Comparison of ENCODE assay signal across 1 cellular context in the genomic region with DNA sequence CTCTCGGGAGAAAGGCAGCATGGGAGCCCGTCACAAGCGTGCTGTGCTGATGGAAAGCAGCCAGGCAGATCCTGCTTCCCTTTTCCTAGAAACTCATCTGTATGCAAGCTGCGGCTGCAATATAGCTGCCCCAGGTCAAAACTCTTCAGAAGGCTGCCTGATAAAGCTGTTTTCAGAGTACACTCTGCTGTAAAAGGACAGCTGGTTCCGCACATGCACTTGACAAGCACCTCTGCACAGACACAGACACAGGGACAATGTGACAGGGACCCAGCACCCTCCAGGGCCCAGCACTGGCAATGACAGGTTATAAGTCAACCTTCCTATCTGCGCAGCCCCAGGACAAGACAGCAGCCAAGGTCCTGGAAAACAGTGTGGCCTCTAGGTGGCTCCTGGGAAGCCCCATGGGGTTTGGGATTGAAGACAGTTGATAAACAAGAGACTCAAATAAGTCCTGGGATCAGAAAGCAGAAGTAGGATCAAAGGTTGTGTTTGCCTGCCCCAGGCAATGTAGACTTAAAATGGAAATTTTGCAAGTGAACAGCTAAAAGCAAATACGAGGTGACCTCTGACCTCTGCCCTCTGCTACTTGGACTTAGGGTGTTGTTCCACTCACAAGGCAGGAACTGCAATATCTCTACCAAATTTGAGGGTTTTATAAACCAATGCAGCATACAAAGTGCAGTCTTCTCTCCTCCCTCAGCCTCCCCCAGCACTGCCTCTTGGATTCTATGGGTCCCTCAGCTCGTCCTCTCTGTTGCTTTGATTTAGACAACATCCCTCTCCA.
TF ChIP-seq lines count a peak whose summit lies in the region.

No MANE protein-coding gene starts in this region.

TF ChIP-seq in HepG2, 621 proteins besides CTCF, POLR2A, EP300 and RAD21 (continued from another document and continues in another):
- TF ChIP-seq, protein P1, sequence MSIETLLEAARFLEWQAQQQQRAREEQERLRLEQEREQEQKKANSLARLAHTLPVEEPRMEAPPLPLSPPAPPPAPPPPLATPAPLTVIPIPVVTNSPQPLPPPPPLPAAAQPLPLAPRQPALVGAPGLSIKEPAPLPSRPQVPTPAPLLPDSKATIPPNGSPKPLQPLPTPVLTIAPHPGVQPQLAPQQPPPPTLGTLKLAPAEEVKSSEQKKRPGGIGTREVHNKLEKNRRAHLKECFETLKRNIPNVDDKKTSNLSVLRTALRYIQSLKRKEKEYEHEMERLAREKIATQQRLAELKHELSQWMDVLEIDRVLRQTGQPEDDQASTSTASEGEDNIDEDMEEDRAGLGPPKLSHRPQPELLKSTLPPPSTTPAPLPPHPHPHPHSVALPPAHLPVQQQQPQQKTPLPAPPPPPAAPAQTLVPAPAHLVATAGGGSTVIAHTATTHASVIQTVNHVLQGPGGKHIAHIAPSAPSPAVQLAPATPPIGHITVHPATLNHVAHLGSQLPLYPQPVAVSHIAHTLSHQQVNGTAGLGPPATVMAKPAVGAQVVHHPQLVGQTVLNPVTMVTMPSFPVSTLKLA (IDR thresholded peaks at IDR 0.05), result peak; percentile 61
- no peak; the same call in 1 of the 2 replicates for TF ChIP-seq PAX8 (CRISPR knock-in tag; IDR thresholded peaks at IDR 0.05; ENCODE audit: borderline replicate concordance)
- TF ChIP-seq RFX1 (IDR thresholded peaks at IDR 0.05), result no peak
- TF ChIP-seq, protein P2, sequence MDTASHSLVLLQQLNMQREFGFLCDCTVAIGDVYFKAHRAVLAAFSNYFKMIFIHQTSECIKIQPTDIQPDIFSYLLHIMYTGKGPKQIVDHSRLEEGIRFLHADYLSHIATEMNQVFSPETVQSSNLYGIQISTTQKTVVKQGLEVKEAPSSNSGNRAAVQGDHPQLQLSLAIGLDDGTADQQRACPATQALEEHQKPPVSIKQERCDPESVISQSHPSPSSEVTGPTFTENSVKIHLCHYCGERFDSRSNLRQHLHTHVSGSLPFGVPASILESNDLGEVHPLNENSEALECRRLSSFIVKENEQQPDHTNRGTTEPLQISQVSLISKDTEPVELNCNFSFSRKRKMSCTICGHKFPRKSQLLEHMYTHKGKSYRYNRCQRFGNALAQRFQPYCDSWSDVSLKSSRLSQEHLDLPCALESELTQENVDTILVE (CRISPR knock-in tag; IDR thresholded peaks at IDR 0.05), result peak; percentile 49; the same call in 1 of the 2 replicates
- TF ChIP-seq ONECUT2 (CRISPR knock-in tag; IDR thresholded peaks at IDR 0.05), result no peak
- TF ChIP-seq FOXK1 (CRISPR knock-in tag; IDR thresholded peaks at IDR 0.05; ENCODE audit: borderline replicate concordance, low read depth), result peak; percentile 91
- peak; percentile 93; the same call in 2 of the 3 replicates for TF ChIP-seq MXI1 (IDR thresholded peaks at IDR 0.05; ENCODE audit: borderline replicate concordance, low read depth, low read length)
- peak; percentile 67; the same call in 1 of the 2 replicates for TF ChIP-seq GATA4 (IDR thresholded peaks at IDR 0.05; ENCODE audit: borderline replicate concordance, low read depth)
- no peak for TF ChIP-seq MYNN (CRISPR knock-in tag; IDR thresholded peaks at IDR 0.05; ENCODE audit: low read depth)
- no peak for TF ChIP-seq RBFOX2 (IDR thresholded peaks at IDR 0.05; ENCODE audit: low read depth, low read length)
- TF ChIP-seq, protein P3, sequence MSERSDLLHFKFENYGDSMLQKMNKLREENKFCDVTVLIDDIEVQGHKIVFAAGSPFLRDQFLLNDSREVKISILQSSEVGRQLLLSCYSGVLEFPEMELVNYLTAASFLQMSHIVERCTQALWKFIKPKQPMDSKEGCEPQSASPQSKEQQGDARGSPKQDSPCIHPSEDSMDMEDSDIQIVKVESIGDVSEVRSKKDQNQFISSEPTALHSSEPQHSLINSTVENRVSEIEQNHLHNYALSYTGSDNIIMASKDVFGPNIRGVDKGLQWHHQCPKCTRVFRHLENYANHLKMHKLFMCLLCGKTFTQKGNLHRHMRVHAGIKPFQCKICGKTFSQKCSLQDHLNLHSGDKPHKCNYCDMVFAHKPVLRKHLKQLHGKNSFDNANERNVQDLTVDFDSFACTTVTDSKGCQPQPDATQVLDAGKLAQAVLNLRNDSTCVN (CRISPR knock-in tag; IDR thresholded peaks at IDR 0.05; ENCODE audit: borderline replicate concordance), result no peak
- no peak for TF ChIP-seq CHCHD3 (CRISPR knock-in tag; IDR thresholded peaks at IDR 0.05)
- no peak for TF ChIP-seq ZNF616 (CRISPR knock-in tag; IDR thresholded peaks at IDR 0.05; ENCODE audit: low read depth)
- TF ChIP-seq ZBTB7B (CRISPR knock-in tag; IDR thresholded peaks at IDR 0.05), result peak; percentile 79; the same call in 1 of the 2 replicates
- TF ChIP-seq, protein P4, sequence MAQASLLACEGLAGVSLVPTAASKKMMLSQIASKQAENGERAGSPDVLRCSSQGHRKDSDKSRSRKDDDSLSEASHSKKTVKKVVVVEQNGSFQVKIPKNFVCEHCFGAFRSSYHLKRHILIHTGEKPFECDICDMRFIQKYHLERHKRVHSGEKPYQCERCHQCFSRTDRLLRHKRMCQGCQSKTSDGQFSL (CRISPR knock-in tag; IDR thresholded peaks at IDR 0.05), result no peak
- no peak for TF ChIP-seq ZNF674 (CRISPR knock-in tag; IDR thresholded peaks at IDR 0.05; ENCODE audit: low read depth)
- TF ChIP-seq TGIF2 (CRISPR knock-in tag; IDR thresholded peaks at IDR 0.05), result peak; percentile 99
- TF ChIP-seq NFE2 (CRISPR knock-in tag; IDR thresholded peaks at IDR 0.05), result no peak
- TF ChIP-seq ZNF891 (CRISPR knock-in tag; IDR thresholded peaks at IDR 0.05), result no peak
- TF ChIP-seq, protein P5, sequence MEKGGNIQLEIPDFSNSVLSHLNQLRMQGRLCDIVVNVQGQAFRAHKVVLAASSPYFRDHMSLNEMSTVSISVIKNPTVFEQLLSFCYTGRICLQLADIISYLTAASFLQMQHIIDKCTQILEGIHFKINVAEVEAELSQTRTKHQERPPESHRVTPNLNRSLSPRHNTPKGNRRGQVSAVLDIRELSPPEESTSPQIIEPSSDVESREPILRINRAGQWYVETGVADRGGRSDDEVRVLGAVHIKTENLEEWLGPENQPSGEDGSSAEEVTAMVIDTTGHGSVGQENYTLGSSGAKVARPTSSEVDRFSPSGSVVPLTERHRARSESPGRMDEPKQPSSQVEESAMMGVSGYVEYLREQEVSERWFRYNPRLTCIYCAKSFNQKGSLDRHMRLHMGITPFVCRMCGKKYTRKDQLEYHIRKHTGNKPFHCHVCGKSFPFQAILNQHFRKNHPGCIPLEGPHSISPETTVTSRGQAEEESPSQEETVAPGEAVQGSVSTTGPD (CRISPR knock-in tag; IDR thresholded peaks at IDR 0.05), result no peak
- TF ChIP-seq ZNF746 (CRISPR knock-in tag; IDR thresholded peaks at IDR 0.05), result no peak
- no peak for TF ChIP-seq CBX2 (IDR thresholded peaks at IDR 0.05; ENCODE audit: low read depth, low read length)
- no peak for TF ChIP-seq CBX2 (CRISPR knock-in tag; IDR thresholded peaks at IDR 0.05; ENCODE audit: low read depth)
- no peak for TF ChIP-seq JUNB (CRISPR knock-in tag; IDR thresholded peaks at IDR 0.05; ENCODE audit: borderline replicate concordance)
- TF ChIP-seq ASH2L (IDR thresholded peaks at IDR 0.05; ENCODE audit: insufficient read length, low read depth, low read length), result peak; percentile 63
- peak; percentile 84 for TF ChIP-seq BORCS8-MEF2B (CRISPR knock-in tag; IDR thresholded peaks at IDR 0.05)
- TF ChIP-seq SOX5 (CRISPR knock-in tag; IDR thresholded peaks at IDR 0.05; ENCODE audit: borderline replicate concordance), result peak; percentile 78; the same call in 1 of the 2 replicates
- TF ChIP-seq REL (CRISPR knock-in tag; conservative IDR thresholded peaks at IDR 0.05), result no peak
- peak; percentile 93 for TF ChIP-seq ZMYM2 (CRISPR knock-in tag; IDR thresholded peaks at IDR 0.05)
- TF ChIP-seq, protein P6, sequence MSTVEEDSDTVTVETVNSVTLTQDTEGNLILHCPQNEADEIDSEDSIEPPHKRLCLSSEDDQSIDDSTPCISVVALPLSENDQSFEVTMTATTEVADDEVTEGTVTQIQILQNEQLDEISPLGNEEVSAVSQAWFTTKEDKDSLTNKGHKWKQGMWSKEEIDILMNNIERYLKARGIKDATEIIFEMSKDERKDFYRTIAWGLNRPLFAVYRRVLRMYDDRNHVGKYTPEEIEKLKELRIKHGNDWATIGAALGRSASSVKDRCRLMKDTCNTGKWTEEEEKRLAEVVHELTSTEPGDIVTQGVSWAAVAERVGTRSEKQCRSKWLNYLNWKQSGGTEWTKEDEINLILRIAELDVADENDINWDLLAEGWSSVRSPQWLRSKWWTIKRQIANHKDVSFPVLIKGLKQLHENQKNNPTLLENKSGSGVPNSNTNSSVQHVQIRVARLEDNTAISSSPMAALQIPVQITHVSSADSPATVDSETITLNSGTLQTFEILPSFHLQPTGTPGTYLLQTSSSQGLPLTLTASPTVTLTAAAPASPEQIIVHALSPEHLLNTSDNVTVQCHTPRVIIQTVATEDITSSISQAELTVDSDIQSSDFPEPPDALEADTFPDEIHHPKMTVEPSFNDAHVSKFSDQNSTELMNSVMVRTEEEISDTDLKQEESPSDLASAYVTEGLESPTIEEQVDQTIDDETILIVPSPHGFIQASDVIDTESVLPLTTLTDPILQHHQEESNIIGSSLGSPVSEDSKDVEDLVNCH (CRISPR knock-in tag; IDR thresholded peaks at IDR 0.05), result no peak
- TF ChIP-seq ESRRA (CRISPR knock-in tag; IDR thresholded peaks at IDR 0.05; ENCODE audit: low read depth), result peak; percentile 93
- TF ChIP-seq, protein P7, sequence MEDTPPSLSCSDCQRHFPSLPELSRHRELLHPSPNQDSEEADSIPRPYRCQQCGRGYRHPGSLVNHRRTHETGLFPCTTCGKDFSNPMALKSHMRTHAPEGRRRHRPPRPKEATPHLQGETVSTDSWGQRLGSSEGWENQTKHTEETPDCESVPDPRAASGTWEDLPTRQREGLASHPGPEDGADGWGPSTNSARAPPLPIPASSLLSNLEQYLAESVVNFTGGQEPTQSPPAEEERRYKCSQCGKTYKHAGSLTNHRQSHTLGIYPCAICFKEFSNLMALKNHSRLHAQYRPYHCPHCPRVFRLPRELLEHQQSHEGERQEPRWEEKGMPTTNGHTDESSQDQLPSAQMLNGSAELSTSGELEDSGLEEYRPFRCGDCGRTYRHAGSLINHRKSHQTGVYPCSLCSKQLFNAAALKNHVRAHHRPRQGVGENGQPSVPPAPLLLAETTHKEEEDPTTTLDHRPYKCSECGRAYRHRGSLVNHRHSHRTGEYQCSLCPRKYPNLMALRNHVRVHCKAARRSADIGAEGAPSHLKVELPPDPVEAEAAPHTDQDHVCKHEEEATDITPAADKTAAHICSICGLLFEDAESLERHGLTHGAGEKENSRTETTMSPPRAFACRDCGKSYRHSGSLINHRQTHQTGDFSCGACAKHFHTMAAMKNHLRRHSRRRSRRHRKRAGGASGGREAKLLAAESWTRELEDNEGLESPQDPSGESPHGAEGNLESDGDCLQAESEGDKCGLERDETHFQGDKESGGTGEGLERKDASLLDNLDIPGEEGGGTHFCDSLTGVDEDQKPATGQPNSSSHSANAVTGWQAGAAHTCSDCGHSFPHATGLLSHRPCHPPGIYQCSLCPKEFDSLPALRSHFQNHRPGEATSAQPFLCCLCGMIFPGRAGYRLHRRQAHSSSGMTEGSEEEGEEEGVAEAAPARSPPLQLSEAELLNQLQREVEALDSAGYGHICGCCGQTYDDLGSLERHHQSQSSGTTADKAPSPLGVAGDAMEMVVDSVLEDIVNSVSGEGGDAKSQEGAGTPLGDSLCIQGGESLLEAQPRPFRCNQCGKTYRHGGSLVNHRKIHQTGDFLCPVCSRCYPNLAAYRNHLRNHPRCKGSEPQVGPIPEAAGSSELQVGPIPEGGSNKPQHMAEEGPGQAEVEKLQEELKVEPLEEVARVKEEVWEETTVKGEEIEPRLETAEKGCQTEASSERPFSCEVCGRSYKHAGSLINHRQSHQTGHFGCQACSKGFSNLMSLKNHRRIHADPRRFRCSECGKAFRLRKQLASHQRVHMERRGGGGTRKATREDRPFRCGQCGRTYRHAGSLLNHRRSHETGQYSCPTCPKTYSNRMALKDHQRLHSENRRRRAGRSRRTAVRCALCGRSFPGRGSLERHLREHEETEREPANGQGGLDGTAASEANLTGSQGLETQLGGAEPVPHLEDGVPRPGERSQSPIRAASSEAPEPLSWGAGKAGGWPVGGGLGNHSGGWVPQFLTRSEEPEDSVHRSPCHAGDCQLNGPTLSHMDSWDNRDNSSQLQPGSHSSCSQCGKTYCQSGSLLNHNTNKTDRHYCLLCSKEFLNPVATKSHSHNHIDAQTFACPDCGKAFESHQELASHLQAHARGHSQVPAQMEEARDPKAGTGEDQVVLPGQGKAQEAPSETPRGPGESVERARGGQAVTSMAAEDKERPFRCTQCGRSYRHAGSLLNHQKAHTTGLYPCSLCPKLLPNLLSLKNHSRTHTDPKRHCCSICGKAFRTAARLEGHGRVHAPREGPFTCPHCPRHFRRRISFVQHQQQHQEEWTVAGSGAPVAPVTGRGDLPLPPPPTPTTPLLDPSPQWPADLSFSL (CRISPR knock-in tag; IDR thresholded peaks at IDR 0.05), result no peak; the same call in 1 of the 2 replicates
- TF ChIP-seq KLF9 (CRISPR knock-in tag; IDR thresholded peaks at IDR 0.05; ENCODE audit: low read depth), result peak; percentile 69; the same call in 1 of the 2 replicates
- no peak for TF ChIP-seq SMARCC2 (IDR thresholded peaks at IDR 0.05)
- no peak for TF ChIP-seq POLR2AphosphoS5 (IDR thresholded peaks at IDR 0.05; ENCODE audit: low read depth, low read length)
- TF ChIP-seq MBNL3 (CRISPR knock-in tag; conservative IDR thresholded peaks at IDR 0.05), result no peak
- 0 out of 2 replicates have a peak, but pooled peaks have one; percentile 6 for TF ChIP-seq ZNF383 (CRISPR knock-in tag; IDR thresholded peaks at IDR 0.05; ENCODE audit: borderline replicate concordance)
- TF ChIP-seq KAT2B (IDR thresholded peaks at IDR 0.05; ENCODE audit: borderline replicate concordance, low read depth, low read length), result no peak
- no peak for TF ChIP-seq HNRNPK (IDR thresholded peaks at IDR 0.05; ENCODE audit: low read depth, low read length, poor library complexity, severe bottlenecking)
- no peak; the same call in 1 of the 2 replicates for TF ChIP-seq ZNF768 (CRISPR knock-in tag; IDR thresholded peaks at IDR 0.05)
- no peak for TF ChIP-seq ZSCAN22 (CRISPR knock-in tag; IDR thresholded peaks at IDR 0.05)
